Comparison of ENCODE assay signal across 14 cellular contexts in the genomic region with DNA sequence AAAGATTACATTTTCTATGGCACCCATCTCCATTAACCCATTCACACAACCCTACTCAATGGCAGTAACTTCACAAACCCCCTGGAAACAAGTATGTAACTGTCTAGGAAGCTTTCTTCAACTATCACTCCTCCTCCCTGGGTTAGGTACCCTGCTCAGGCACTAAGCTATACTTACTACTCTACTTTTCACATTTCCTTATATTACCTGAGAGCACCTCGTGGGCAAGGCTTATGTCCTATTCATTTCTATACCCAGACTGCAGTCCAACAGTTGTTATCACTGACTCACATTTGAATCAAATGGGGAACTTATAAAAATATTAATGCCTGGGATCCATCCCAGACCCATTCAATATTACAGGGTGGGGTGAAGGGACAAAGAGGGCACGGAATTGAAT. TPM values are rescaled to one million over a fixed set of nuclear protein-coding genes. Genes with fewer than 3 reads are reported as not detected.
DNase-seq lines count a peak whose midpoint lies in the region; ATAC-seq and TF ChIP-seq lines count a peak whose summit lies in the region.
"Had no signal": no experiment of that assay in that cellular context is flagged by ENCODE, and none has a peak within 500 bp of the region (broad histone marks: within the 10 kb centered on the region; RNA-seq: fewer than 3 reads in every experiment).

No MANE protein-coding gene starts in this region.

- intact Hi-C loops in lower leg skin (cut with DNase I; ENCODE audit: low total_unique reads), result no loop called here

- H3K4me1 ChIP-seq in adipocyte (ENCODE audit: control insufficient read depth, insufficient read depth, low read length) (peaks cover 14% of the 10 kb centered on the region), iPS-15b (ENCODE audit: control insufficient read depth, insufficient read depth, low read length) (peaks cover 30% of the 10 kb centered on the region), thoracic aorta (ENCODE audit: control insufficient read depth in 1 of 2, low read depth in 2 of 2) (peaks cover 19 to 56% of the 10 kb centered on the region in 2 donors)

- 49 to 56% methylated on average over 2 of the region's 2 CpGs for WGBS in lower leg skin, 2 donors

- no peak overlapping the region for H3K27ac ChIP-seq in thoracic aorta

- H3K27me3 ChIP-seq in adipocyte (replicated peaks; ENCODE audit: control insufficient read depth, insufficient read depth, low read length), result no peaks in the 10 kb centered on the region
- no peaks in the 10 kb centered on the region for H3K27me3 ChIP-seq in iPS-15b (ENCODE audit: control insufficient read depth, insufficient read depth, low read length)
- H3K27me3 ChIP-seq in thoracic aorta (replicated peaks; ENCODE audit: insufficient read depth), result no peaks in the 10 kb centered on the region
- H3K27me3 ChIP-seq: thyroid gland had no signal

- no peak for TF ChIP-seq CTCF in thoracic aorta (IDR thresholded peaks at IDR 0.05)
- TF ChIP-seq CTCF in lower leg skin (IDR thresholded peaks at IDR 0.05), result no peak

- H3K9ac ChIP-seq in adipocyte (ENCODE audit: low read length) (no peak overlapping the region), iPS-15b (ENCODE audit: low read depth, low read length) (no peak overlapping the region)

- H3K4me3 ChIP-seq in adipocyte (ENCODE audit: low read length) (peak overlapping the region; percentile 86), iPS-15b (ENCODE audit: low read depth, low read length) (peak overlapping the region; percentile 94), thoracic aorta (peak overlapping the region; percentile 99), lower leg skin (ENCODE audit: low read depth, poor library complexity, severe bottlenecking) (no peak overlapping the region)
- H3K4me3 ChIP-seq: thyroid gland had no signal

- H3K36me3 ChIP-seq in adipocyte (ENCODE audit: control insufficient read depth, insufficient read depth, low read length, severe bottlenecking) (no peaks in the 10 kb centered on the region), iPS-15b (ENCODE audit: control insufficient read depth, insufficient read depth, low read length) (peaks cover 3% of the 10 kb centered on the region), thoracic aorta (no peaks in the 10 kb centered on the region)
- H3K36me3 ChIP-seq: thyroid gland had no signal

- TF ChIP-seq POLR2A in lower leg skin (IDR thresholded peaks at IDR 0.05), result no peak

- DNase-seq in HT1080 (ENCODE audit: low read depth) (peak; percentile 24), adipocyte (ENCODE audit: low read depth) (no peak), thoracic aorta (ENCODE audit: low spot score) (no peak), lower leg skin (ENCODE audit: low spot score in 2 of 2) (no peak), NOMO-1 treated with dmso at 0.1 percent for 144 hours (lab: John Stamatoyannopoulos, UW; ENCODE audit: unreplicated experiment) (no peak)
- DNase-seq: activated T-cell treated with anti-CD3 and anti-CD28 coated beads, Interleukin-2, amount 50 U/mL, for 1 hour; DMS 273 treated with DMSO at 0.1 percent for 48 hours; NCI-H146; NCI-H82; thyroid gland had no signal

- H3K9me3 ChIP-seq in adipocyte (ENCODE audit: control insufficient read depth, low read length), result no peaks in the 10 kb centered on the region
- no peaks in the 10 kb centered on the region for H3K9me3 ChIP-seq in iPS-15b (ENCODE audit: control insufficient read depth, insufficient read depth, low read length)
- no peaks in the 10 kb centered on the region for H3K9me3 ChIP-seq in thoracic aorta
- H3K9me3 ChIP-seq: thyroid gland had no signal

- ATAC-seq in thoracic aorta (ENCODE audit: insufficient number of reproducible peaks, low FRiP score, low read depth) (no peak), GM21381 (IDR thresholded peaks at IDR 0.05; ENCODE audit: unreplicated experiment) (no peak), GM21528 (IDR thresholded peaks at IDR 0.05; ENCODE audit: low FRiP score, unreplicated experiment) (no peak)
- ATAC-seq: SK-N-SH treated with all-trans-retinoic acid at 6 μM for 48 hours had no signal

RNA-seq across cellular contexts. Expression of a gene that starts 4.6 kb away (rescaled TPM):
- total RNA-seq in HT1080 (2014; rRNA removed; shearing (Covaris generic)), result 153 and 223 TPM in 2 replicates
- polyA plus RNA-seq in HT1080 (2015; cell fraction: cytosol; rRNA removed), result 31.6 and 40.6 TPM in 2 replicates
- polyA plus RNA-seq in HT1080 (2015; cell fraction: nucleus; rRNA removed), result 60.1 and 71.0 TPM in 2 replicates
- 100 to 1,000 TPM in 1 of 2 donors, 10 to 100 TPM in 1; 78.9 to 104 TPM for total RNA-seq in thoracic aorta
- total RNA-seq in lower leg skin, result 100 to 1,000 TPM in 1 of 4 donors, 10 to 100 TPM in 3; 53.6 to 115 (median 65.6) TPM
